In the genomic region with DNA sequence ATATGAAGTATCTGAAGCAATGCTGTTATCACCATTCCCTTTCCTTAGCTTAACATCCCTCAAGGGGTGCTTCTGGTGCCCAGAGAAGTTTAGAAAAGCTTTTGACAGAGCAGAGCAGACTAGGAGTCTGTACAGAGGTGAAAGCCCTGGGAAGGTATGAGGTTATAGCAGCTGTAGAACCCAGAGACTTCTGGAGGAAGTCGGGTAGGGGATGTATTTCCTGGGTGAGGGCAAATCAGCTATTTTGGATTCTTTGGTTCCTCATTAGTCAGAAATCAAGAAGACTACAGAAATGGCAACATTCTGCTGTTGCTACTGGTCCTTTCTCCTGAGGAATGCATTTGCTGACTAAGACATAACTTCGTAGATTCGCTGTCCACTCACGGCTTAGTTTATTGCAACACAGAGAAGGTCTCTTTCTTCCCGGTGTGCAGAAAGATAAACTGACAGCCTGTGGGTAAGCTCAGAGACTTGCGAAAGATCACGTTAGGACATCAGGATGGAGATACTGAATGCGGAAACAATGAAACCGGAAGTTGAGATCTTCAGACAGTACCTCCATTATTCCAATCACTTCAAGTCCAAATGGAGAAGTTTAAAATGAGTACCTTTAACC, we compare ENCODE assay signal across 9 cellular contexts. TPM values are rescaled to one million over a fixed set of nuclear protein-coding genes. Genes with fewer than 3 reads are reported as not detected.
DNase-seq lines count a peak whose midpoint lies in the region; ATAC-seq lines count a peak whose summit lies in the region.
"Had no signal": no experiment of that assay in that cellular context is flagged by ENCODE, and none has a peak within 500 bp of the region (broad histone marks: within the 10 kb centered on the region; RNA-seq: fewer than 3 reads in every experiment).

No MANE protein-coding gene starts in this region.

- DNase-seq in GF-D8 (lab: John Stamatoyannopoulos, UW) (peak; percentile 57), NCI-H226 (peak; percentile 93), naive B cell (peak; percentile 33), NCI-H1694 treated with DMSO at 0.1 percent for 48 hours (lab: John Stamatoyannopoulos, UW) (no peak), GDM1 (lab: John Stamatoyannopoulos, UW) (no peak)
- DNase-seq in stimulated activated effector memory CD8-positive, alpha-beta T cell treated with anti-CD3 and anti-CD28 coated beads, Interleukin-12 subunit alpha, Interleukin-12 subunit beta, amount 100 ng/mL, for 72 hours (ENCODE audit: low spot score in 2 of 2) = no peak
- DNase-seq: stimulated activated CD4-positive, alpha-beta T cell treated with anti-CD3 and anti-CD28 coated beads, Interleukin-4, amount 100 ng/mL, for 24 hours had no signal

- H3K4me1 Mint-ChIP-seq in dendritic cell treated with granulocyte-macrophage colony-stimulating factor and Interleukin-4, amounts not matched to agents 40 ng/mL and 50 ng/mL, for 4 days (ENCODE audit: low read depth) = peaks cover 53% of the 10 kb centered on the region
- H3K4me1 Mint-ChIP-seq in naive B cell = peaks cover 56 to 70% (median 68%) of the 10 kb centered on the region in 3 donors
- peaks cover 14% of the 10 kb centered on the region for H3K4me1 Mint-ChIP-seq in stimulated activated effector memory CD8-positive, alpha-beta T cell treated with anti-CD3 and anti-CD28 coated beads, Interleukin-12 subunit alpha, Interleukin-12 subunit beta, amount 100 ng/mL, for 72 hours

- ATAC-seq in naive B cell (ENCODE audit: low read depth in 2 of 2) (peak; percentile 16 to 23), GM18519 (IDR thresholded peaks at IDR 0.05; ENCODE audit: low FRiP score, unreplicated experiment) (no peak)
- ATAC-seq in stimulated activated effector memory CD8-positive, alpha-beta T cell treated with anti-CD3 and anti-CD28 coated beads, Interleukin-12 subunit alpha, Interleukin-12 subunit beta, amount 100 ng/mL, for 72 hours = no peak

- H3K36me3 Mint-ChIP-seq in dendritic cell treated with granulocyte-macrophage colony-stimulating factor and Interleukin-4, amounts not matched to agents 40 ng/mL and 50 ng/mL, for 4 days (ENCODE audit: low read depth) = no peaks in the 10 kb centered on the region
- no peaks in the 10 kb centered on the region for H3K36me3 Mint-ChIP-seq in naive B cell
- H3K36me3 Mint-ChIP-seq in stimulated activated effector memory CD8-positive, alpha-beta T cell treated with anti-CD3 and anti-CD28 coated beads, Interleukin-12 subunit alpha, Interleukin-12 subunit beta, amount 100 ng/mL, for 72 hours = no peaks in the 10 kb centered on the region

- no peaks in the 10 kb centered on the region for H3K27me3 Mint-ChIP-seq in dendritic cell treated with granulocyte-macrophage colony-stimulating factor and Interleukin-4, amounts not matched to agents 40 ng/mL and 50 ng/mL, for 4 days
- no peaks in the 10 kb centered on the region for H3K27me3 Mint-ChIP-seq in naive B cell

- no peaks in the 10 kb centered on the region for H3K9me3 Mint-ChIP-seq in dendritic cell treated with granulocyte-macrophage colony-stimulating factor and Interleukin-4, amounts not matched to agents 40 ng/mL and 50 ng/mL, for 4 days
- H3K9me3 Mint-ChIP-seq in naive B cell = peaks cover 0 to 6% (median 0%) of the 10 kb centered on the region in 7 donors
- H3K9me3 Mint-ChIP-seq in stimulated activated effector memory CD8-positive, alpha-beta T cell treated with anti-CD3 and anti-CD28 coated beads, Interleukin-12 subunit alpha, Interleukin-12 subunit beta, amount 100 ng/mL, for 72 hours = no peaks in the 10 kb centered on the region

- H3K27ac Mint-ChIP-seq in dendritic cell treated with granulocyte-macrophage colony-stimulating factor and Interleukin-4, amounts not matched to agents 40 ng/mL and 50 ng/mL, for 4 days = peak overlapping the region; percentile 91
- peak overlapping the region; percentile 85 to 98 (median 96) for H3K27ac Mint-ChIP-seq in naive B cell
- H3K27ac Mint-ChIP-seq in stimulated activated effector memory CD8-positive, alpha-beta T cell treated with anti-CD3 and anti-CD28 coated beads, Interleukin-12 subunit alpha, Interleukin-12 subunit beta, amount 100 ng/mL, for 72 hours = no peak overlapping the region

- H3K4me3 Mint-ChIP-seq in dendritic cell treated with granulocyte-macrophage colony-stimulating factor and Interleukin-4, amounts not matched to agents 40 ng/mL and 50 ng/mL, for 4 days = peak overlapping the region; percentile 65
- H3K4me3 Mint-ChIP-seq in naive B cell = peak overlapping the region; percentile 9 to 84 (median 67)
- H3K4me3 Mint-ChIP-seq in stimulated activated effector memory CD8-positive, alpha-beta T cell treated with anti-CD3 and anti-CD28 coated beads, Interleukin-12 subunit alpha, Interleukin-12 subunit beta, amount 100 ng/mL, for 72 hours = no peak overlapping the region

- intact Hi-C loops in dendritic cell treated with granulocyte-macrophage colony-stimulating factor and Interleukin-4, amounts not matched to agents 40 ng/mL and 50 ng/mL, for 4 days (cut with micrococcal nuclease) = no loop called here

RNA-seq across cellular contexts. Expression of a gene that starts 25.3 kb away (rescaled TPM):
- polyA plus RNA-seq in naive B cell (ENCODE audit: low read depth in 6 of 6) = 1 to 10 TPM; 2.1 to 3.4 (median 2.6) TPM

Comparison
In these comparisons a context has a peak if more than half of its experiments do, and no peak if none do; other contexts are left out.
1. DNase-seq: peak in GF-D8 (single experiment), NCI-H226 (single experiment) and naive B cell (single experiment); none in NCI-H1694 treated with DMSO at 0.1 percent for 48 hours (single experiment), stimulated activated effector memory CD8-positive, alpha-beta T cell treated with anti-CD3 and anti-CD28 coated beads, Interleukin-12 subunit alpha, Interleukin-12 subunit beta, amount 100 ng/mL, for 72 hours (0 of 2) and GDM1 (single experiment).
2. ATAC-seq: peak in naive B cell (2 of 2); none in GM18519 (single experiment) and stimulated activated effector memory CD8-positive, alpha-beta T cell treated with anti-CD3 and anti-CD28 coated beads, Interleukin-12 subunit alpha, Interleukin-12 subunit beta, amount 100 ng/mL, for 72 hours (single experiment).